ENCODE assay signal across 1 cellular context in the genomic region with DNA sequence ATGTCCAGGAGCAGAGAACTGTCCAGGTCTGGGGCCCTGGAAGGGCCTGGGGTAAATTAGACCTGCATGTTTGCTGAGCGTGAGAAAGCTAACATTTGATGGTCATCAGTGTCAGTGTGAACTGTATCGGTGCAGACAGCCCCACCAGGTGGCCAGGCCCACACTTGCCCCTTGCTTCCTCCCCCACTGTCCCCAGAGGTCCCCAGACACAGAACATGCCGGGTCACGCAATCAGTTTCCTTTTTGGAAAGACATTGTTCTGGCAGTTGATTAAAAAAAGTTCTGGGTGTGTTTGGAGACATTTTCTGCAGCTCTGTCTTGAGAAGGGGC.
TF ChIP-seq lines count a peak whose summit lies in the region.

No MANE protein-coding gene starts in this region.

TF ChIP-seq in HepG2, 621 proteins besides CTCF, POLR2A, EP300 and RAD21 (continued from another document):
- TF ChIP-seq, protein P1, sequence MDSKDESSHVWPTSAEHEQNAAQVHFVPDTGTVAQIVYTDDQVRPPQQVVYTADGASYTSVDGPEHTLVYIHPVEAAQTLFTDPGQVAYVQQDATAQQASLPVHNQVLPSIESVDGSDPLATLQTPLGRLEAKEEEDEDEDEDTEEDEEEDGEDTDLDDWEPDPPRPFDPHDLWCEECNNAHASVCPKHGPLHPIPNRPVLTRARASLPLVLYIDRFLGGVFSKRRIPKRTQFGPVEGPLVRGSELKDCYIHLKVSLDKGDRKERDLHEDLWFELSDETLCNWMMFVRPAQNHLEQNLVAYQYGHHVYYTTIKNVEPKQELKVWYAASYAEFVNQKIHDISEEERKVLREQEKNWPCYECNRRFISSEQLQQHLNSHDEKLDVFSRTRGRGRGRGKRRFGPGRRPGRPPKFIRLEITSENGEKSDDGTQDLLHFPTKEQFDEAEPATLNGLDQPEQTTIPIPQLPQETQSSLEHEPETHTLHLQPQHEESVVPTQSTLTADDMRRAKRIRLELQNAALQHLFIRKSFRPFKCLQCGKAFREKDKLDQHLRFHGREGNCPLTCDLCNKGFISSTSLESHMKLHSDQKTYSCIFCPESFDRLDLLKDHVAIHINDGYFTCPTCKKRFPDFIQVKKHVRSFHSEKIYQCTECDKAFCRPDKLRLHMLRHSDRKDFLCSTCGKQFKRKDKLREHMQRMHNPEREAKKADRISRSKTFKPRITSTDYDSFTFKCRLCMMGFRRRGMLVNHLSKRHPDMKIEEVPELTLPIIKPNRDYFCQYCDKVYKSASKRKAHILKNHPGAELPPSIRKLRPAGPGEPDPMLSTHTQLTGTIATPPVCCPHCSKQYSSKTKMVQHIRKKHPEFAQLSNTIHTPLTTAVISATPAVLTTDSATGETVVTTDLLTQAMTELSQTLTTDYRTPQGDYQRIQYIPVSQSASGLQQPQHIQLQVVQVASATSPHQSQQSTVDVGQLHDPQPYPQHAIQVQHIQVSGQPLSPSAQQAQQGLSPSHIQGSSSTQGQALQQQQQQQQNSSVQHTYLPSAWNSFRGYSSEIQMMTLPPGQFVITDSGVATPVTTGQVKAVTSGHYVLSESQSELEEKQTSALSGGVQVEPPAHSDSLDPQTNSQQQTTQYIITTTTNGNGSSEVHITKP (CRISPR knock-in tag; IDR thresholded peaks at IDR 0.05; ENCODE audit: low read depth), result no peak
- no peak for TF ChIP-seq BRD4 (CRISPR knock-in tag; IDR thresholded peaks at IDR 0.05)
- TF ChIP-seq KLF16 (CRISPR knock-in tag; IDR thresholded peaks at IDR 0.05), result no peak
- no peak for TF ChIP-seq ZNF432 (CRISPR knock-in tag; IDR thresholded peaks at IDR 0.05; ENCODE audit: borderline replicate concordance)
- no peak for TF ChIP-seq NR2F6 (IDR thresholded peaks at IDR 0.05)
- peak; percentile 26; the same call in 1 of the 2 replicates for TF ChIP-seq NR2F6 (CRISPR knock-in tag; IDR thresholded peaks at IDR 0.05)
- TF ChIP-seq ZNF577 (CRISPR knock-in tag; IDR thresholded peaks at IDR 0.05; ENCODE audit: borderline replicate concordance, low read depth), result no peak
- TF ChIP-seq KLF15 (CRISPR knock-in tag; IDR thresholded peaks at IDR 0.05; ENCODE audit: borderline replicate concordance), result no peak
- no peak for TF ChIP-seq SP4 (CRISPR knock-in tag; IDR thresholded peaks at IDR 0.05)
- TF ChIP-seq, protein P2, sequence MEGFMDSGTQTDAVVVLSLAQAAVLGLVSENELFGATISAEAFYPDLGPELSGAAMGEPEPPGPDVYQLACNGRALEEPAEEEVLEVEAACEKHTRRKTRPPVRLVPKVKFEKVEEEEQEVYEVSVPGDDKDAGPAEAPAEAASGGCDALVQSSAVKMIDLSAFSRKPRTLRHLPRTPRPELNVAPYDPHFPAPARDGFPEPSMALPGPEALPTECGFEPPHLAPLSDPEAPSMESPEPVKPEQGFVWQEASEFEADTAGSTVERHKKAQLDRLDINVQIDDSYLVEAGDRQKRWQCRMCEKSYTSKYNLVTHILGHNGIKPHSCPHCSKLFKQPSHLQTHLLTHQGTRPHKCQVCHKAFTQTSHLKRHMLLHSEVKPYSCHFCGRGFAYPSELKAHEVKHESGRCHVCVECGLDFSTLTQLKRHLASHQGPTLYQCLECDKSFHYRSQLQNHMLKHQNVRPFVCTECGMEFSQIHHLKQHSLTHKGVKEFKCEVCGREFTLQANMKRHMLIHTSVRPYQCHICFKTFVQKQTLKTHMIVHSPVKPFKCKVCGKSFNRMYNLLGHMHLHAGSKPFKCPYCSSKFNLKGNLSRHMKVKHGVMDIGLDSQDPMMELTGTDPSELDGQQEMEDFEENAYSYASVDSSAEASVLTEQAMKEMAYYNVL (CRISPR knock-in tag; IDR thresholded peaks at IDR 0.05; ENCODE audit: borderline replicate concordance), result no peak
- no peak for TF ChIP-seq THRA (CRISPR knock-in tag; IDR thresholded peaks at IDR 0.05; ENCODE audit: borderline replicate concordance)
- no peak for TF ChIP-seq YEATS4 (CRISPR knock-in tag; IDR thresholded peaks at IDR 0.05; ENCODE audit: borderline replicate concordance)
- TF ChIP-seq ZNF546 (CRISPR knock-in tag; conservative IDR thresholded peaks at IDR 0.05), result no peak
- TF ChIP-seq NFE2 (CRISPR knock-in tag; IDR thresholded peaks at IDR 0.05), result no peak
- TF ChIP-seq POLR2G (IDR thresholded peaks at IDR 0.05; ENCODE audit: low read depth, low read length), result no peak
- TF ChIP-seq MIER2 (CRISPR knock-in tag; IDR thresholded peaks at IDR 0.05), result no peak
- TF ChIP-seq FOXC1 (CRISPR knock-in tag; IDR thresholded peaks at IDR 0.05; ENCODE audit: borderline replicate concordance), result no peak
- no peak for TF ChIP-seq ZFP36 (IDR thresholded peaks at IDR 0.05; ENCODE audit: borderline replicate concordance, low read depth, low read length, partially characterized antibody)
- TF ChIP-seq SUZ12 (IDR thresholded peaks at IDR 0.05; ENCODE audit: low read depth, low read length), result no peak
